In genomic region chr7:130022115-130022514, GRCh38 we compare ENCODE assay signal across 18 cellular contexts.
"Had no signal": no experiment of that assay in that cellular context is flagged by ENCODE, and none has a peak within 500 bp of the region (broad histone marks: within the 10 kb centered on the region; RNA-seq: fewer than 3 reads in every experiment).

No MANE protein-coding gene starts in this region.

- H3K27ac Mint-ChIP-seq: activated CD4-positive, alpha-beta T cell treated with anti-CD3 and anti-CD28 coated beads for 36 hours; activated naive CD4-positive, alpha-beta T cell treated with anti-CD3 and anti-CD28 coated beads, Interleukin-2, amount 10 ng/mL, durations not matched to agents 7 days and 5 days; memory B cell; stimulated activated memory B cell treated with anti-CD40 and anti-IgM and Interleukin-4, amounts not matched to agents 10 μg/mL and 1 μg/mL and 100 μg/mL, for 72 hours; T-helper 1 cell treated with Interleukin-12 subunit alpha and Interleukin-12 subunit beta and Interleukin-4 antibody, amounts not matched to agents 30 μg/mL and 1 μg/mL, for 36 hours; WTC11 had no signal

- H3K9me3 Mint-ChIP-seq: activated naive CD4-positive, alpha-beta T cell treated with anti-CD3 and anti-CD28 coated beads, Interleukin-2, amount 10 ng/mL, durations not matched to agents 7 days and 5 days; memory B cell; neural crest cell; stimulated activated memory B cell treated with anti-CD40 and anti-IgM and Interleukin-4, amounts not matched to agents 10 μg/mL and 1 μg/mL and 100 μg/mL, for 72 hours; T-helper 1 cell treated with Interleukin-12 subunit alpha and Interleukin-12 subunit beta and Interleukin-4 antibody, amounts not matched to agents 30 μg/mL and 1 μg/mL, for 36 hours; WTC11 had no signal

- H3K4me1 ChIP-seq: stomach, tibial nerve had no signal

- H3K27me3 Mint-ChIP-seq: activated CD4-positive, alpha-beta T cell treated with anti-CD3 and anti-CD28 coated beads for 36 hours; activated naive CD4-positive, alpha-beta T cell treated with anti-CD3 and anti-CD28 coated beads, Interleukin-2, amount 10 ng/mL, durations not matched to agents 7 days and 5 days; memory B cell; stimulated activated memory B cell treated with anti-CD40 and anti-IgM and Interleukin-4, amounts not matched to agents 10 μg/mL and 1 μg/mL and 100 μg/mL, for 72 hours had no signal

- H3K27me3 ChIP-seq: stomach, suprapubic skin, tibial nerve had no signal

- H3K27ac ChIP-seq: stomach, suprapubic skin, tibial nerve had no signal

- H3K4me3 Mint-ChIP-seq: activated CD4-positive, alpha-beta T cell treated with anti-CD3 and anti-CD28 coated beads for 36 hours; activated naive CD4-positive, alpha-beta T cell treated with anti-CD3 and anti-CD28 coated beads, Interleukin-2, amount 10 ng/mL, durations not matched to agents 7 days and 5 days; memory B cell; neural crest cell; stimulated activated memory B cell treated with anti-CD40 and anti-IgM and Interleukin-4, amounts not matched to agents 10 μg/mL and 1 μg/mL and 100 μg/mL, for 72 hours; T-helper 1 cell treated with Interleukin-12 subunit alpha and Interleukin-12 subunit beta and Interleukin-4 antibody, amounts not matched to agents 30 μg/mL and 1 μg/mL, for 36 hours; WTC11 had no signal

- ATAC-seq: stimulated activated memory B cell treated with anti-CD40 and anti-IgM and Interleukin-4, amounts not matched to agents 10 μg/mL and 1 μg/mL and 100 μg/mL, for 72 hours; WTC11 had no signal

- H3K4me1 Mint-ChIP-seq: activated CD4-positive, alpha-beta T cell treated with anti-CD3 and anti-CD28 coated beads for 36 hours; memory B cell; neural crest cell; stimulated activated memory B cell treated with anti-CD40 and anti-IgM and Interleukin-4, amounts not matched to agents 10 μg/mL and 1 μg/mL and 100 μg/mL, for 72 hours; WTC11 had no signal

- H3K9me3 ChIP-seq: stomach, suprapubic skin, tibial nerve had no signal

- H3K4me3 ChIP-seq: stomach, suprapubic skin, tibial nerve had no signal

- DNase-seq: activated CD4-positive, alpha-beta T cell treated with anti-CD3 and anti-CD28 coated beads, Interleukin-2, amount 50 U/mL, for 4 hours; activated CD8-positive, alpha-beta memory T cell treated with anti-CD3 and anti-CD28 coated beads, Interleukin-2, amount 50 U/mL, for 48 hours; activated naive CD4-positive, alpha-beta T cell treated with anti-CD3 and anti-CD28 coated beads, Interleukin-2, amount 10 ng/mL, durations not matched to agents 7 days and 5 days; activated T-cell treated with anti-CD3 and anti-CD28 coated beads, Interleukin-2, amount 50 U/mL, for 48 hours; kidney glomerular epithelial cell; retina; small intestine; stimulated activated CD4-positive, alpha-beta T cell treated with anti-CD3 and anti-CD28 coated beads, Interleukin-2, amount 100 ng/mL, for 24 hours; stomach; T1000 had no signal
